Comparison of ENCODE assay signal across 21 cellular contexts in genomic region chr1:173509797-173510196, GRCh38. TPM values are rescaled to one million over a fixed set of nuclear protein-coding genes. Genes with fewer than 3 reads are reported as not detected.
DNase-seq lines count a peak whose midpoint lies in the region; ATAC-seq, FAIRE-seq and TF ChIP-seq lines count a peak whose summit lies in the region.
"Had no signal": no experiment of that assay in that cellular context is flagged by ENCODE, and none has a peak within 500 bp of the region (broad histone marks: within the 10 kb centered on the region; RNA-seq: fewer than 3 reads in every experiment).

No MANE protein-coding gene starts in this region.

- no peak for TF ChIP-seq CTCF in D721Med (IDR thresholded peaks at IDR 0.05; ENCODE audit: insufficient read depth, missing control alignments)
- no peak for TF ChIP-seq CTCF in mucosa of descending colon (IDR thresholded peaks at IDR 0.05)

- DNase-seq in D721Med (ENCODE audit: insufficient read length, low spot score) (no peak), dedifferentiated amniotic fluid mesenchymal stem cell (ENCODE audit: extremely low spot score) (peak; percentile 44), mucosa of descending colon (no peak), GM03348 (ENCODE audit: low spot score) (no peak), ACHN (no peak), MV-4-11 (lab: John Stamatoyannopoulos, UW) (no peak)
- DNase-seq: 8988T; Caco-2; CD4-positive, CD25-positive, alpha-beta regulatory T cell; CD8-positive, alpha-beta T cell; DMS 273 treated with DMSO at 0.1 percent for 48 hours; DMS79; GF-D8; H9; HFFc6 had no signal

- no peaks in the 10 kb centered on the region for H3K36me3 ChIP-seq in mucosa of descending colon (ENCODE audit: low read depth)
- H3K36me3 ChIP-seq: BLaER1 had no signal

- FAIRE-seq in D721Med (lab: Jason Lieb, UNC), result peak; percentile 84
- FAIRE-seq: A549, GM12892, GM19239 had no signal

- H3K4me3 ChIP-seq in mucosa of descending colon, result no peak overlapping the region
- H3K4me3 ChIP-seq: A549, BLaER1, GM23338 had no signal

- H3K4me1 ChIP-seq in mucosa of descending colon (ENCODE audit: low read depth), result peaks cover 5% of the 10 kb centered on the region
- H3K4me1 ChIP-seq: BLaER1 had no signal

- in situ Hi-C loops in ACHN (cut with HindIII; ENCODE audit: low pct_ligation_motif_present, low pct_unique_long_range_greater_than_20kb, low sequenced_read_pairs), result no loop called here

- intact Hi-C loops in mucosa of descending colon (cut with DNase I, micrococcal nuclease), result no loop called here

- ATAC-seq in mucosa of descending colon (peak; percentile 56), GM19035 (IDR thresholded peaks at IDR 0.05; ENCODE audit: unreplicated experiment) (no peak)
- ATAC-seq: A549; CD8-positive, alpha-beta T cell; GM23338 had no signal

- H3K9me3 ChIP-seq in mucosa of descending colon, result no peaks in the 10 kb centered on the region
- H3K9me3 ChIP-seq: A549, BLaER1, Caco-2 had no signal

RNA-seq across cellular contexts. Expression of gene PRDX6, which starts 32.7 kb away (rescaled TPM):
- total RNA-seq in mucosa of descending colon, result 100 to 1,000 TPM; 398 to 884 (median 511) TPM
